In the genomic region with DNA sequence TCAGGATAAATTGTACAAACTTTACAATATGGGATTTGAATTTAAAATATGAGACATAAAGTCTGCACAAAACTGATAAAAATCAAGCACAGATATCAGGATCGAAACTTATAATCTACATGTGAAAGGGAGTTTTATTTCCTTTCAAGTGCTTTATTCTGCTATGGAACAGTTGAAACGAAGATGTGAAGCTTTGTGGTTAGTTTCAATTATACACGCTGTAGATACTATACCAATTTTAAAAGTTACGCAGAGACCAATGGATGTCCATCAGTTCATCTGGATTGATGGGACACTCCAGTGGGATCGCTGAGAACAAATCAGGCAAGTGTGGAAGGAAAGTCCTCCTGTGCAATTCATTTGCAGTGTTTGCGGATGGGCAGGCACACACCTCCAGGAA, we compare ENCODE assay signal across 15 cellular contexts. TPM values are rescaled to one million over a fixed set of nuclear protein-coding genes. Genes with fewer than 3 reads are reported as not detected.
A peak's percentile ranks its signal among the peaks of the same experiment; 100 is the strongest.
DNase-seq lines count a peak whose midpoint lies in the region; ATAC-seq and TF ChIP-seq lines count a peak whose summit lies in the region.
"Had no signal": no experiment of that assay in that cellular context is flagged by ENCODE, and none has a peak within 500 bp of the region (broad histone marks: within the 10 kb centered on the region; RNA-seq: fewer than 3 reads in every experiment).

No MANE protein-coding gene starts in this region.

- BruUV-seq in Calu3 (replicated peaks; lab: Mats Ljungman, UMichigan) = no TSS peak

- peak; percentile 39 for ATAC-seq in activated CD4-positive, CD25-positive, alpha-beta regulatory T cell treated with anti-CD3 and anti-CD28 coated beads, Interleukin-2, amount 50 U/mL, for 24 hours
- ATAC-seq in activated naive CD8-positive, alpha-beta T cell treated with anti-CD3 and anti-CD28 coated beads, Interleukin-2, amount 50 U/mL, for 24 hours = peak; percentile 49
- ATAC-seq in activated T-helper 17 cell treated with anti-CD3 and anti-CD28 coated beads, Interleukin-2, amount 50 U/mL, for 72 hours (replicated peaks) = peak; percentile 67
- ATAC-seq: PC-3 had no signal

- no peaks in the 10 kb centered on the region for H3K9me3 Mint-ChIP-seq in activated naive CD8-positive, alpha-beta T cell treated with anti-CD3 and anti-CD28 coated beads, Interleukin-2, amount 50 U/mL, for 24 hours
- H3K9me3 Mint-ChIP-seq in activated naive CD8-positive, alpha-beta T cell treated with anti-CD3 and anti-CD28 coated beads for 36 hours = no peaks in the 10 kb centered on the region
- peaks cover 1% of the 10 kb centered on the region for H3K9me3 Mint-ChIP-seq in activated T-helper 17 cell treated with anti-CD3 and anti-CD28 coated beads, Interleukin-2, amount 50 U/mL, for 72 hours
- H3K9me3 Mint-ChIP-seq in Calu3 (ENCODE audit: low read depth, unreplicated experiment) = no peaks in the 10 kb centered on the region

- peak overlapping the region; percentile 15 for H3K27ac Mint-ChIP-seq in activated naive CD8-positive, alpha-beta T cell treated with anti-CD3 and anti-CD28 coated beads, Interleukin-2, amount 50 U/mL, for 24 hours
- H3K27ac Mint-ChIP-seq in activated naive CD8-positive, alpha-beta T cell treated with anti-CD3 and anti-CD28 coated beads for 36 hours = no peak overlapping the region
- peak overlapping the region; percentile 88 for H3K27ac Mint-ChIP-seq in activated T-helper 17 cell treated with anti-CD3 and anti-CD28 coated beads, Interleukin-2, amount 50 U/mL, for 72 hours
- H3K27ac Mint-ChIP-seq in Calu3 (ENCODE audit: unreplicated experiment) = no peak overlapping the region
- H3K27ac Mint-ChIP-seq: B cell, H9 had no signal

- no peak overlapping the region for H3K4me3 Mint-ChIP-seq in activated naive CD8-positive, alpha-beta T cell treated with anti-CD3 and anti-CD28 coated beads, Interleukin-2, amount 50 U/mL, for 24 hours
- H3K4me3 Mint-ChIP-seq in activated naive CD8-positive, alpha-beta T cell treated with anti-CD3 and anti-CD28 coated beads for 36 hours = no peak overlapping the region
- H3K4me3 Mint-ChIP-seq in activated T-helper 17 cell treated with anti-CD3 and anti-CD28 coated beads, Interleukin-2, amount 50 U/mL, for 72 hours = peak overlapping the region; percentile 68
- no peak overlapping the region for H3K4me3 Mint-ChIP-seq in Calu3 (ENCODE audit: low read depth, unreplicated experiment)
- H3K4me3 Mint-ChIP-seq: B cell, H9 had no signal

- TF ChIP-seq CTCF in GM10266 (IDR thresholded peaks at IDR 0.05; ENCODE audit: control insufficient read depth, insufficient read depth, low read depth, missing control alignments) = no peak
- no peak for TF ChIP-seq CTCF in Calu3 (IDR thresholded peaks at IDR 0.05; ENCODE audit: unreplicated experiment)

- intact Hi-C loops in Calu3 (cut with micrococcal nuclease; ENCODE audit: unreplicated experiment) = no loop called here

- H3K4me1 Mint-ChIP-seq in activated naive CD8-positive, alpha-beta T cell treated with anti-CD3 and anti-CD28 coated beads, Interleukin-2, amount 50 U/mL, for 24 hours = peaks cover 18% of the 10 kb centered on the region
- peaks cover 16% of the 10 kb centered on the region for H3K4me1 Mint-ChIP-seq in activated naive CD8-positive, alpha-beta T cell treated with anti-CD3 and anti-CD28 coated beads for 36 hours
- peaks cover 23% of the 10 kb centered on the region for H3K4me1 Mint-ChIP-seq in activated T-helper 17 cell treated with anti-CD3 and anti-CD28 coated beads, Interleukin-2, amount 50 U/mL, for 72 hours
- peaks cover 37% of the 10 kb centered on the region for H3K4me1 Mint-ChIP-seq in Calu3 (ENCODE audit: low read depth, unreplicated experiment)

- no peaks in the 10 kb centered on the region for H3K36me3 Mint-ChIP-seq in activated naive CD8-positive, alpha-beta T cell treated with anti-CD3 and anti-CD28 coated beads, Interleukin-2, amount 50 U/mL, for 24 hours (ENCODE audit: low read depth)
- no peaks in the 10 kb centered on the region for H3K36me3 Mint-ChIP-seq in activated naive CD8-positive, alpha-beta T cell treated with anti-CD3 and anti-CD28 coated beads for 36 hours
- no peaks in the 10 kb centered on the region for H3K36me3 Mint-ChIP-seq in activated T-helper 17 cell treated with anti-CD3 and anti-CD28 coated beads, Interleukin-2, amount 50 U/mL, for 72 hours (ENCODE audit: low read depth)
- peaks cover 6% of the 10 kb centered on the region for H3K36me3 Mint-ChIP-seq in Calu3 (ENCODE audit: insufficient read depth, unreplicated experiment)

- H3K27me3 Mint-ChIP-seq in activated naive CD8-positive, alpha-beta T cell treated with anti-CD3 and anti-CD28 coated beads, Interleukin-2, amount 50 U/mL, for 24 hours = peaks cover 25% of the 10 kb centered on the region
- peaks cover 44% of the 10 kb centered on the region for H3K27me3 Mint-ChIP-seq in activated naive CD8-positive, alpha-beta T cell treated with anti-CD3 and anti-CD28 coated beads for 36 hours
- H3K27me3 Mint-ChIP-seq in activated T-helper 17 cell treated with anti-CD3 and anti-CD28 coated beads, Interleukin-2, amount 50 U/mL, for 72 hours = peaks cover 9% of the 10 kb centered on the region
- peaks cover 13% of the 10 kb centered on the region for H3K27me3 Mint-ChIP-seq in Calu3 (ENCODE audit: unreplicated experiment)

- CTCF ChIA-PET in Calu3 (lab: Charles Lee) = no interaction called here

- DNase-seq in activated CD4-positive, CD25-positive, alpha-beta regulatory T cell treated with anti-CD3 and anti-CD28 coated beads, Interleukin-2, amount 50 U/mL, for 72 hours = no peak
- DNase-seq in activated naive CD8-positive, alpha-beta T cell treated with anti-CD3 and anti-CD28 coated beads, Interleukin-2, amount 50 U/mL, for 24 hours = no peak
- DNase-seq in activated naive CD8-positive, alpha-beta T cell treated with anti-CD3 and anti-CD28 coated beads for 36 hours = no peak
- DNase-seq in GM10266 (ENCODE audit: extremely low spot score) = no peak
- DNase-seq in NOMO-1 treated with DMSO at 0.1 percent for 48 hours (lab: John Stamatoyannopoulos, UW; ENCODE audit: unreplicated experiment) = no peak
- no peak for DNase-seq in Calu3
- DNase-seq: H9, KBM-7, NCI-H2029, NCI-H446 treated with DMSO at 0.1 percent for 48 hours, PC-3, SK-N-SH had no signal

RNA-seq across cellular contexts. Expression of gene CAT, which starts 34.5 kb away (rescaled TPM):
- 10 to 100 TPM; 21.0 to 22.8 TPM for total RNA-seq in activated naive CD8-positive, alpha-beta T cell treated with anti-CD3 and anti-CD28 coated beads for 36 hours
- 10 to 100 TPM; 12.4 to 25.6 TPM for total RNA-seq in activated T-helper 17 cell treated with anti-CD3 and anti-CD28 coated beads, Interleukin-2, amount 50 U/mL, for 72 hours
- total RNA-seq in Calu3 (2022) = 50.8 and 54.5 TPM in 2 replicates

RNA-seq across cellular contexts. Expression of gene ABTB2, which starts 46.5 kb away (rescaled TPM):
- total RNA-seq in activated naive CD8-positive, alpha-beta T cell treated with anti-CD3 and anti-CD28 coated beads for 36 hours = 1 to 10 TPM; 1.4 to 1.5 TPM
- 1 to 10 TPM in 1 of 2 donors, under 1 TPM in 1; 0.45 to 2.5 TPM for total RNA-seq in activated T-helper 17 cell treated with anti-CD3 and anti-CD28 coated beads, Interleukin-2, amount 50 U/mL, for 72 hours
- total RNA-seq in Calu3 (2022) = 24.6 and 24.8 TPM in 2 replicates

Comparison
In these comparisons a context has a peak if more than half of its experiments do, and no peak if none do; other contexts are left out.
1. H3K27ac Mint-ChIP-seq: peak in activated naive CD8-positive, alpha-beta T cell treated with anti-CD3 and anti-CD28 coated beads, Interleukin-2, amount 50 U/mL, for 24 hours (single experiment) and activated T-helper 17 cell treated with anti-CD3 and anti-CD28 coated beads, Interleukin-2, amount 50 U/mL, for 72 hours (single experiment); none in activated naive CD8-positive, alpha-beta T cell treated with anti-CD3 and anti-CD28 coated beads for 36 hours (single experiment) and Calu3 (single experiment).
2. Peak in every context shown above with its lines, with median percentiles within 50 percentile points of each other: ATAC-seq.